In the genomic region with DNA sequence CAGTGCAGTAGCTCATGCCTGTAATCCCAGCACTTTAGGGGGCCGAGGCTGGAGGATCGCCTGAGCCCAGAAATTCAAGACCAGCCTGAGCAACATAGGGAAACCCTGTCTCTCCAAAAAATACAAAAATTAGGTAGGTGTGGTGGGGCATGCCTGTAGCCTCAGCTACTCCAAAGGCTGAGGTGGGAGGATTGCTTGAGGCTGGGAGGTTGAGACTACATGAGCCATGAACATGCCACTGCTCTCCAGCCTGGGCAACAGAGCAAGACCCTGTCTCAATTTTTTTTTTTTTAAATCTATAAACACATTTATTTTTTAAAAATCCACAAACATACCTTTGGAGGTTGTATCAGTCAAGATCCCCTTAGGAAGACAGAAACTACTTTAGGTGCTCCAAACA, we compare ENCODE assay signal across 29 cellular contexts.
"Had no signal": no experiment of that assay in that cellular context is flagged by ENCODE, and none has a peak within 500 bp of the region (broad histone marks: within the 10 kb centered on the region; RNA-seq: fewer than 3 reads in every experiment).

No MANE protein-coding gene starts in this region.

- H3K4me1 ChIP-seq: stomach, suprapubic skin, testis, thyroid gland, tibial artery, tibial nerve, transverse colon, upper lobe of left lung, upper lobe of right lung, uterus, vagina had no signal

- H3K27me3 ChIP-seq: stomach, suprapubic skin, testis, thyroid gland, tibial artery, tibial nerve, transverse colon, upper lobe of left lung, upper lobe of right lung, uterus, vagina had no signal

- H3K4me3 ChIP-seq: stomach, suprapubic skin, testis, thoracic aorta, thyroid gland, tibial artery, tibial nerve, transverse colon, upper lobe of left lung, upper lobe of right lung, uterus, vagina had no signal

- H3K36me3 ChIP-seq: stomach, suprapubic skin, thoracic aorta, thyroid gland, tibial artery, tibial nerve, transverse colon, upper lobe of left lung, upper lobe of right lung, uterus, vagina had no signal

- H3K27ac ChIP-seq: stomach, suprapubic skin, testis, thoracic aorta, thyroid gland, tibial artery, tibial nerve, transverse colon, upper lobe of left lung, upper lobe of right lung, uterus, vagina had no signal

- H3K27ac Mint-ChIP-seq: stimulated activated effector memory CD8-positive, alpha-beta T cell treated with anti-CD3 and anti-CD28 coated beads, Interleukin-12 subunit alpha, Interleukin-12 subunit beta, amount 100 ng/mL, for 72 hours; stimulated activated memory B cell treated with anti-CD40 and anti-IgM and Interleukin-4, amounts not matched to agents 10 μg/mL and 1 μg/mL and 100 μg/mL, for 72 hours; stimulated activated naive B cell treated with anti-CD40 and anti-IgM and Interleukin-4, amounts not matched to agents 10 μg/mL and 1 μg/mL and 100 μg/mL, for 72 hours; stimulated activated naive CD8-positive, alpha-beta T cell treated with anti-CD3 and anti-CD28 coated beads, Interleukin-15, amount 100 ng/mL, for 72 hours; stimulated activated naive CD8-positive, alpha-beta T cell treated with anti-CD3 and anti-CD28 coated beads, Interleukin-15, Interleukin-2, amounts not matched to agents 100 ng/mL and 50 ng/mL, for 24 hours; type B pancreatic cell had no signal

- H3K9me3 ChIP-seq: suprapubic skin, testis, thoracic aorta, thyroid gland, tibial artery, tibial nerve, upper lobe of left lung, upper lobe of right lung, uterus, vagina had no signal

- DNase-seq: stimulated activated CD4-positive, alpha-beta T cell treated with anti-CD3 and anti-CD28 coated beads, Interleukin-2, amount 100 ng/mL, for 48 hours; stimulated activated CD4-positive, alpha-beta T cell treated with anti-CD3 and anti-CD28 coated beads, Interleukin-4, amount 100 ng/mL, for 1 hour; stimulated activated CD4-positive, alpha-beta T cell treated with anti-CD3 and anti-CD28 coated beads, Interleukin-4, amount 100 ng/mL, for 24 hours; stimulated activated CD4-positive, alpha-beta T cell treated with anti-CD3 and anti-CD28 coated beads, Interleukin-4, amount 100 ng/mL, for 4 hours; stimulated activated CD8-positive, alpha-beta memory T cell treated with anti-CD3 and anti-CD28 coated beads, Interleukin-4, amount 100 ng/mL, for 48 hours; stimulated activated naive B cell treated with anti-CD40 and anti-IgM and Interleukin-4, amounts not matched to agents 10 μg/mL and 1 μg/mL and 100 μg/mL, for 72 hours; stimulated activated naive CD4-positive, alpha-beta T cell; stimulated activated naive CD4-positive, alpha-beta T cell treated with Interleukin-2 at 50 U/mL for 16 hours; stimulated activated naive CD8-positive, alpha-beta T cell treated with anti-CD3 and anti-CD28 coated beads, Interleukin-15, amount 100 ng/mL, for 72 hours; stimulated activated naive CD8-positive, alpha-beta T cell treated with anti-CD3 and anti-CD28 coated beads, Interleukin-15, Interleukin-2, amounts not matched to agents 100 U/mL and 50 U/mL, for 24 hours; stomach; substantia nigra; testis; thyroid gland; tibial artery; transverse colon; trophoblast cell; upper lobe of left lung; upper lobe of right lung; uterus had no signal

- H3K4me3 Mint-ChIP-seq: stimulated activated effector memory CD8-positive, alpha-beta T cell treated with anti-CD3 and anti-CD28 coated beads, Interleukin-12 subunit alpha, Interleukin-12 subunit beta, amount 100 ng/mL, for 72 hours; stimulated activated memory B cell treated with anti-CD40 and anti-IgM and Interleukin-4, amounts not matched to agents 10 μg/mL and 1 μg/mL and 100 μg/mL, for 72 hours; stimulated activated naive B cell treated with anti-CD40 and anti-IgM and Interleukin-4, amounts not matched to agents 10 μg/mL and 1 μg/mL and 100 μg/mL, for 72 hours; stimulated activated naive CD8-positive, alpha-beta T cell treated with anti-CD3 and anti-CD28 coated beads, Interleukin-15, amount 100 ng/mL, for 72 hours; stimulated activated naive CD8-positive, alpha-beta T cell treated with anti-CD3 and anti-CD28 coated beads, Interleukin-15, Interleukin-2, amounts not matched to agents 100 ng/mL and 50 ng/mL, for 24 hours; type B pancreatic cell had no signal

- ATAC-seq: stimulated activated effector memory CD8-positive, alpha-beta T cell treated with anti-CD3 and anti-CD28 coated beads, Interleukin-12 subunit alpha, Interleukin-12 subunit beta, amount 100 ng/mL, for 72 hours; stimulated activated memory B cell treated with anti-CD40 and anti-IgM and Interleukin-4, amounts not matched to agents 10 μg/mL and 1 μg/mL and 100 μg/mL, for 72 hours; stimulated activated naive B cell treated with anti-CD40 and anti-IgM and Interleukin-4, amounts not matched to agents 10 μg/mL and 1 μg/mL and 100 μg/mL, for 72 hours; stimulated activated naive CD8-positive, alpha-beta T cell treated with anti-CD3 and anti-CD28 coated beads, Interleukin-15, amount 100 ng/mL, for 72 hours; stimulated activated naive CD8-positive, alpha-beta T cell treated with anti-CD3 and anti-CD28 coated beads, Interleukin-15, Interleukin-2, amounts not matched to agents 100 U/mL and 50 U/mL, for 24 hours; upper lobe of right lung had no signal

- FAIRE-seq: urothelium cell line had no signal

- H3K4me1 Mint-ChIP-seq: stimulated activated effector memory CD8-positive, alpha-beta T cell treated with anti-CD3 and anti-CD28 coated beads, Interleukin-12 subunit alpha, Interleukin-12 subunit beta, amount 100 ng/mL, for 72 hours; stimulated activated naive CD8-positive, alpha-beta T cell treated with anti-CD3 and anti-CD28 coated beads, Interleukin-15, amount 100 ng/mL, for 72 hours had no signal

- H3K36me3 Mint-ChIP-seq: stimulated activated effector memory CD8-positive, alpha-beta T cell treated with anti-CD3 and anti-CD28 coated beads, Interleukin-12 subunit alpha, Interleukin-12 subunit beta, amount 100 ng/mL, for 72 hours; stimulated activated memory B cell treated with anti-CD40 and anti-IgM and Interleukin-4, amounts not matched to agents 10 μg/mL and 1 μg/mL and 100 μg/mL, for 72 hours; stimulated activated naive B cell treated with anti-CD40 and anti-IgM and Interleukin-4, amounts not matched to agents 10 μg/mL and 1 μg/mL and 100 μg/mL, for 72 hours; type B pancreatic cell had no signal

- H3K27me3 Mint-ChIP-seq: stimulated activated memory B cell treated with anti-CD40 and anti-IgM and Interleukin-4, amounts not matched to agents 10 μg/mL and 1 μg/mL and 100 μg/mL, for 72 hours; stimulated activated naive CD8-positive, alpha-beta T cell treated with anti-CD3 and anti-CD28 coated beads, Interleukin-15, amount 100 ng/mL, for 72 hours had no signal
